In genomic region chr22:25829808-25830777, GRCh38 we compare ENCODE assay signal across 29 cellular contexts.
A peak's percentile ranks its signal among the peaks of the same experiment; 100 is the strongest.
DNase-seq lines count a peak whose midpoint lies in the region; ATAC-seq, FAIRE-seq and TF ChIP-seq lines count a peak whose summit lies in the region.
"Had no signal": no experiment of that assay in that cellular context is flagged by ENCODE, and none has a peak within 500 bp of the region (broad histone marks: within the 10 kb centered on the region; RNA-seq: fewer than 3 reads in every experiment).

No MANE protein-coding gene starts in this region.

- H3K36me3 ChIP-seq in OCI-LY3 (replicated peaks; ENCODE audit: low read depth, low read length) = peaks cover 73% of the 10 kb centered on the region
- H3K36me3 ChIP-seq in gastrocnemius medialis = peaks cover 0 to 90% of the 10 kb centered on the region in 2 donors
- H3K36me3 ChIP-seq: uterus had no signal

- FAIRE-seq in D721Med (lab: Jason Lieb, UNC) = no peak
- FAIRE-seq: colon, islet of Langerhans, RCC 7860 had no signal

- no peaks in the 10 kb centered on the region for H3K79me2 ChIP-seq in OCI-LY3 (ENCODE audit: low read length)

- TF ChIP-seq CTCF in GM13976 (IDR thresholded peaks at IDR 0.05; ENCODE audit: borderline replicate concordance, control extremely low read depth, extremely low read depth, insufficient read depth, missing control alignments) (no peak), OCI-LY3 (IDR thresholded peaks at IDR 0.05; ENCODE audit: low read depth, low read length) (no peak), gastrocnemius medialis (IDR thresholded peaks at IDR 0.05 in 4 of 5, conservative IDR thresholded peaks at IDR 0.05 in 1 of 5) (no peak), D721Med (IDR thresholded peaks at IDR 0.05; ENCODE audit: insufficient read depth, missing control alignments) (no peak)

- no peak overlapping the region for H3K9ac ChIP-seq in OCI-LY3 (ENCODE audit: low read length)

- peaks cover 47% of the 10 kb centered on the region for H3K4me1 ChIP-seq in OCI-LY3 (ENCODE audit: low read length)
- peaks cover 3 to 14% of the 10 kb centered on the region in 2 donors for H3K4me1 ChIP-seq in gastrocnemius medialis
- H3K4me1 ChIP-seq: ascending aorta, uterus had no signal

- no peak overlapping the region for H2AFZ ChIP-seq in OCI-LY3 (ENCODE audit: low read depth, low read length)

- no peaks in the 10 kb centered on the region for H4K20me1 ChIP-seq in OCI-LY3 (ENCODE audit: insufficient read depth, low read length)

- in situ Hi-C loops in GM13976 (cut with MboI; ENCODE audit: low sequenced_read_pairs, unreplicated experiment) (no loop called here), gastrocnemius medialis (cut with MboI; ENCODE audit: low sequenced_read_pairs in 4 of 4) (no loop called here)

- H3K27me3 ChIP-seq in OCI-LY3 (ENCODE audit: low read depth, low read length) (no peaks in the 10 kb centered on the region), gastrocnemius medialis (no peaks in the 10 kb centered on the region)
- H3K27me3 ChIP-seq: ascending aorta, uterus had no signal

- 0 out of 2 replicates have a peak overlapping the region, but pooled peaks have one; percentile 4 for H3K4me2 ChIP-seq in OCI-LY3 (ENCODE audit: low read length)

- H3K27ac ChIP-seq in OCI-LY3 (ENCODE audit: low read length) (0 out of 2 replicates have a peak overlapping the region, but pooled peaks have one; percentile 6), gastrocnemius medialis (peak overlapping the region in 2 of 4 donors; percentile 4 to 72)
- H3K27ac ChIP-seq: ascending aorta, HL-60, SK-N-MC, thoracic aorta, uterus had no signal

- TF ChIP-seq POLR2A in gastrocnemius medialis (IDR thresholded peaks at IDR 0.05) = no peak

- H3K4me3 ChIP-seq in OCI-LY3 (ENCODE audit: low read length) = no peak overlapping the region
- H3K4me3 ChIP-seq in gastrocnemius medialis = no peak overlapping the region
- H3K4me3 ChIP-seq: ascending aorta, SK-N-MC, thoracic aorta, uterus had no signal

- H3K9me3 ChIP-seq in OCI-LY3 (ENCODE audit: insufficient read depth, low read length) = no peaks in the 10 kb centered on the region
- H3K9me3 ChIP-seq in gastrocnemius medialis = no peaks in the 10 kb centered on the region
- H3K9me3 ChIP-seq: ascending aorta, thoracic aorta, uterus had no signal

- intact Hi-C loops in left ventricle myocardium superior (cut with micrococcal nuclease) = no loop called here
- intact Hi-C loops in gastrocnemius medialis (cut with DNase I; ENCODE audit: low total_unique reads) = no loop called here

- ATAC-seq in left ventricle myocardium superior = peak; percentile 56
- peak; percentile 18 to 29 for ATAC-seq in gastrocnemius medialis

- DNase-seq in GM13976 (ENCODE audit: low spot score) (peak; percentile 45), left ventricle myocardium superior (no peak), gastrocnemius medialis (peak in 1 of 2 donors; percentile 42), NCI-H510A treated with DMSO at 0.1 percent for 48 hours (lab: John Stamatoyannopoulos, UW) (no peak), D721Med (ENCODE audit: insufficient read length, low spot score) (no peak)
- DNase-seq in stimulated activated CD4-positive, alpha-beta T cell treated with anti-CD3 and anti-CD28 coated beads, Interleukin-12 subunit alpha, Interleukin-12 subunit beta, amount 100 ng/mL, for 4 hours = no peak
- DNase-seq: activated B cell treated with CpG ODN at 0.5 μM for 24 hours; activated CD4-positive, alpha-beta T cell treated with anti-CD3 and anti-CD28 coated beads, Interleukin-2, amount 10 ng/mL, durations not matched to agents 7 days and 5 days; activated effector memory CD4-positive, alpha-beta T cell treated with anti-CD3 and anti-CD28 coated beads, Interleukin-2, amount 50 U/mL, for 16 hours; activated naive CD8-positive, alpha-beta T cell treated with anti-CD3 and anti-CD28 coated beads, Interleukin-2, amount 10 ng/mL, durations not matched to agents 7 days and 5 days; activated T-cell treated with anti-CD3 and anti-CD28 coated beads, Interleukin-2, amount 50 U/mL, for 1 hour; CD8-positive, alpha-beta memory T cell; DMS153; effector CD4-positive, alpha-beta T cell; H9; NCI-H1436; NCI-H2081 treated with DMSO at 0.1 percent for 48 hours; NCI-H82; retina; stimulated activated CD8-positive, alpha-beta memory T cell treated with anti-CD3 and anti-CD28 coated beads, Interleukin-4, amount 100 ng/mL, for 48 hours; uterus had no signal
